In the genomic region with DNA sequence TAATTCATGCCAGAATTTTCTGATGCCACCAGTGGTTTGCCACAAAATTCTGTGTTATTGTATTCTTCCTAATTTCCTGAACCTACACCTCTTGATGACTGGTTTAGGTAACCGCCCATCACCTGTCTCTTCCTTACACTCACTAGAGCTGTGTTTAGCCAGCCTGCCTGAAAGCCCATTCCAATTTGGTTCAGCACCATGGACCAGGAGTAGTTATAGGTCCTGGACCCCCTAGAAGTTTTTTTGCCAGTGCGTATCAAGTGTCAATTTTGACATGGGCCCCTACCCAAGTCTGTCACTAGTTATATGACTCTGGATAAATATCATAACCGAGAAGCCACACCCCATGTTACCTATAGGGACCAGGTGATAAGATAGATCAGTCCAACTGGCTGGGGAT, we compare ENCODE assay signal across 9 cellular contexts.
"Had no signal": no experiment of that assay in that cellular context is flagged by ENCODE, and none has a peak within 500 bp of the region (broad histone marks: within the 10 kb centered on the region; RNA-seq: fewer than 3 reads in every experiment).

No MANE protein-coding gene starts in this region.

- H3K27ac Mint-ChIP-seq: HFFc6 had no signal

- H3K27ac ChIP-seq: GM23248 had no signal

- H2AFZ ChIP-seq: GM23248 had no signal

- H3K4me3 ChIP-seq: GM23248 had no signal

- H3K4me1 Mint-ChIP-seq: H9 had no signal

- DNase-seq: GM23248, H9, HCEC 1CT, HFFc6, IMR-90, KG1 had no signal

- FAIRE-seq: H1, H54, HTR-8/SVneo had no signal

- H3K4me3 Mint-ChIP-seq: H9, HFFc6 had no signal

- H3K9me3 Mint-ChIP-seq: H9, HFFc6 had no signal
